Comparison of ENCODE assay signal across 28 cellular contexts in genomic region chr9:129312731-129313130, GRCh38.
DNase-seq lines count a peak whose midpoint lies in the region; ATAC-seq, FAIRE-seq and TF ChIP-seq lines count a peak whose summit lies in the region.
"Had no signal": no experiment of that assay in that cellular context is flagged by ENCODE, and none has a peak within 500 bp of the region (broad histone marks: within the 10 kb centered on the region; RNA-seq: fewer than 3 reads in every experiment).

No MANE protein-coding gene starts in this region.

- H4K91ac ChIP-seq in H1 (replicated peaks; ENCODE audit: insufficient read length, low read length) = no peak overlapping the region

- no peak overlapping the region for H3K4me3 ChIP-seq in left ventricle myocardium inferior
- H3K4me3 ChIP-seq in H1 (ENCODE audit: extremely low read depth in 1 of 4, insufficient read depth in 2 of 4, low read depth in 3 of 4, low read length in 4 of 4) = no peak overlapping the region
- no peak overlapping the region for H3K4me3 ChIP-seq in upper lobe of right lung
- H3K4me3 ChIP-seq: BLaER1, gastrocnemius medialis, lung, mucosa of descending colon, stomach, tibial nerve had no signal

- POLR2A ChIA-PET in H1 (lab: Charles Lee; ENCODE audit: partially characterized antibody) = interaction anchor here (1.4 kb wide), 1 partner anchor 9 kb away, joined by 6 read pairs; no protein-coding TSS in a partner anchor

- H2BK12ac ChIP-seq in H1 (ENCODE audit: low read depth, low read length) = no peak overlapping the region

- peaks cover 3% of the 10 kb centered on the region for H3K9me3 ChIP-seq in left ventricle myocardium inferior (replicated peaks)
- no peaks in the 10 kb centered on the region for H3K9me3 ChIP-seq in H1 (ENCODE audit: insufficient read depth in 2 of 2, low read depth in 1 of 2, low read length in 1 of 2)
- H3K9me3 ChIP-seq in upper lobe of right lung = no peaks in the 10 kb centered on the region
- H3K9me3 ChIP-seq: gastrocnemius medialis, mucosa of descending colon, stomach, tibial nerve had no signal

- DNase-seq in cardiac septum (ENCODE audit: low spot score) (peak; percentile 35), left ventricle myocardium inferior (no peak), H1 (ENCODE audit: low read depth in 1 of 2, low spot score in 2 of 2) (no peak), posterior vena cava (ENCODE audit: low spot score) (peak; percentile 61), upper lobe of right lung (peak; percentile 44), SW 1271 (lab: John Stamatoyannopoulos, UW) (no peak), glomerular visceral epithelial cell (ENCODE audit: extremely low spot score) (no peak), NCI-H2081 (lab: John Stamatoyannopoulos, UW) (no peak)
- DNase-seq: activated CD4-positive, alpha-beta T cell treated with anti-CD3 and anti-CD28 coated beads for 48 hours; activated naive CD4-positive, alpha-beta T cell; amygdala; brain microvascular endothelial cell; DMS153; H9; kidney glomerular epithelial cell; mucosa of descending colon; NCI-H1436; NCI-H446 treated with DMSO at 0.1 percent for 48 hours; NCI-H774; retina; SHP77 had no signal

- no peaks in the 10 kb centered on the region for H3K23me2 ChIP-seq in H1 (ENCODE audit: low read depth, low read length)

- no peak overlapping the region for H2AK5ac ChIP-seq in H1 (ENCODE audit: low read depth, low read length)

- no peak overlapping the region for H3K4me2 ChIP-seq in H1 (ENCODE audit: insufficient read depth in 1 of 2, low read depth in 2 of 2, low read length in 2 of 2)

- H3K36me3 ChIP-seq in left ventricle myocardium inferior = no peaks in the 10 kb centered on the region
- H3K36me3 ChIP-seq in H1 (ENCODE audit: control insufficient read depth in 2 of 4, insufficient read depth in 4 of 4, low read length in 3 of 4) = no peaks in the 10 kb centered on the region
- H3K36me3 ChIP-seq in upper lobe of right lung = no peaks in the 10 kb centered on the region
- H3K36me3 ChIP-seq: BLaER1, brain microvascular endothelial cell, gastrocnemius medialis, stomach, tibial nerve had no signal

- H3K79me1 ChIP-seq in H1 (ENCODE audit: low read depth, low read length) = no peaks in the 10 kb centered on the region

- no peak for ATAC-seq in upper lobe of right lung
- ATAC-seq: gastrocnemius medialis, mucosa of descending colon, Panc1 had no signal

- H2AFZ ChIP-seq in H1 (ENCODE audit: low read length) = no peak overlapping the region

- peaks cover 25% of the 10 kb centered on the region for H3K4me1 ChIP-seq in left ventricle myocardium inferior
- H3K4me1 ChIP-seq in H1 (replicated peaks in 1 of 4; ENCODE audit: control insufficient read depth in 3 of 4, insufficient read depth in 4 of 4, low read length in 3 of 4) = peaks cover 0 to 5% (median under 1%) of the 10 kb centered on the region in 4 experiments; a peak in 2 of 7 replicates
- peaks cover 25% of the 10 kb centered on the region for H3K4me1 ChIP-seq in upper lobe of right lung

- no peak overlapping the region for H2BK15ac ChIP-seq in H1 (ENCODE audit: low read length)

- H3K23ac ChIP-seq in H1 (ENCODE audit: insufficient read length) = no peak overlapping the region

- H3K14ac ChIP-seq in H1 (ENCODE audit: insufficient read length) = no peak overlapping the region

- TF ChIP-seq POLR2A in H1 (IDR thresholded peaks at IDR 0.05; ENCODE audit: control extremely low read depth in 1 of 2, low read depth in 2 of 2, low read length in 2 of 2) = no peak

- FAIRE-seq in H1 (lab: Jason Lieb, UNC) = no peak
- FAIRE-seq: GM12891 had no signal

- no peak overlapping the region for H2BK20ac ChIP-seq in H1 (ENCODE audit: low read length)

- no peak overlapping the region for H4K5ac ChIP-seq in H1 (ENCODE audit: insufficient read length, low read depth, low read length)

- 91% methylated on average over 2 of the region's 3 CpGs; no CpG with 5 or more reads in 1 of the 2 experiments for WGBS in H1 (ENCODE audit: extremely low coverage in 1 of 2, insufficient coverage in 1 of 2, insufficient read length in 1 of 2, insufficient replicate concordance in 2 of 2, low coverage in 1 of 2, low lambda C conversion rate in 2 of 2, missing lambda C conversion rate in 1 of 2), 2 experiments

- TF ChIP-seq RAD21 in H1 (IDR thresholded peaks at IDR 0.05 in 1 of 2, conservative IDR thresholded peaks at IDR 0.05 in 1 of 2; ENCODE audit: low read depth in 2 of 2, low read length in 2 of 2) = no peak

- no peak overlapping the region for H3K18ac ChIP-seq in H1 (ENCODE audit: extremely low read depth, low read length)

- H4K8ac ChIP-seq in H1 (ENCODE audit: extremely low read depth, insufficient read depth, low read length) = no peak overlapping the region

- H4K20me1 ChIP-seq in H1 (replicated peaks in 1 of 2; ENCODE audit: control insufficient read depth in 1 of 2, insufficient read depth in 2 of 2, low read length in 2 of 2) = no peaks in the 10 kb centered on the region
- H4K20me1 ChIP-seq: BLaER1 had no signal

- H3K56ac ChIP-seq in H1 (replicated peaks; ENCODE audit: insufficient read length, low read depth, low read length) = no peak overlapping the region

- intact Hi-C loops in cardiac septum (cut with DNase I) = no loop called here
- intact Hi-C loops in left ventricle myocardium inferior (cut with micrococcal nuclease) = no loop called here
- intact Hi-C loops in posterior vena cava (cut with DNase I) = no loop called here
- intact Hi-C loops in upper lobe of right lung (cut with DNase I) = no loop called here

- H2BK120ac ChIP-seq in H1 (replicated peaks; ENCODE audit: low read depth, low read length) = no peak overlapping the region

- CTCF ChIA-PET in H1 (lab: Charles Lee; ENCODE audit: partially characterized antibody) = interaction anchor here (0.9 to 1.4 kb wide), 3 partner anchors 10 to 93 kb away, joined by 4 to 5 read pairs (median 4); no protein-coding TSS in a partner anchor

- H3K27me3 ChIP-seq in left ventricle myocardium inferior (ENCODE audit: low read depth) (no peaks in the 10 kb centered on the region), H1 (replicated peaks in 1 of 4; ENCODE audit: control insufficient read depth in 3 of 4, extremely low read depth in 1 of 4, insufficient read depth in 3 of 4, low read length in 3 of 4) (no peaks in the 10 kb centered on the region; a peak in 1 of 7 replicates), upper lobe of right lung (no peaks in the 10 kb centered on the region)
- H3K27me3 ChIP-seq: BLaER1, brain microvascular endothelial cell, gastrocnemius medialis, stomach, tibial nerve had no signal

- H3K4ac ChIP-seq in H1 (replicated peaks; ENCODE audit: insufficient read length, low read depth, low read length) = no peak overlapping the region

- no peak overlapping the region for H2BK5ac ChIP-seq in H1 (ENCODE audit: low read depth, low read length)

- H3K9ac ChIP-seq in H1 (replicated peaks in 1 of 4; ENCODE audit: extremely low read depth in 1 of 4, low read depth in 3 of 4, low read length in 3 of 4) = no peak overlapping the region
- H3K9ac ChIP-seq: BLaER1 had no signal

- no peaks in the 10 kb centered on the region for H3K79me2 ChIP-seq in H1 (ENCODE audit: control insufficient read depth in 1 of 2, insufficient read depth in 2 of 2, low read length in 2 of 2)

- H3K27ac ChIP-seq in left ventricle myocardium inferior (replicated peaks) (no peak overlapping the region), H1 (ENCODE audit: low read depth, low read length) (no peak overlapping the region), upper lobe of right lung (no peak overlapping the region)
- H3K27ac ChIP-seq: BLaER1, brain microvascular endothelial cell, gastrocnemius medialis, stomach, tibial nerve had no signal

- no peak for TF ChIP-seq EP300 in H1 (IDR thresholded peaks at IDR 0.05; ENCODE audit: borderline replicate concordance in 1 of 2, low read depth in 2 of 2, low read length in 2 of 2)

- no peak for TF ChIP-seq CTCF in left ventricle myocardium inferior (IDR thresholded peaks at IDR 0.05; ENCODE audit: borderline replicate concordance)
- TF ChIP-seq CTCF in H1 (IDR thresholded peaks at IDR 0.05; ENCODE audit: control extremely low read depth in 1 of 3, insufficient read depth in 1 of 3, low read depth in 1 of 3, low read length in 3 of 3) = no peak
- TF ChIP-seq CTCF in upper lobe of right lung (IDR thresholded peaks at IDR 0.05) = no peak

TF ChIP-seq in H1, 55 proteins besides CTCF, POLR2A, EP300 and RAD21:
- TF ChIP-seq KDM1A (IDR thresholded peaks at IDR 0.05; ENCODE audit: borderline replicate concordance, low read length) (peak; percentile 48; the same call in 1 of the 2 replicates), BCL11A (IDR thresholded peaks at IDR 0.05; ENCODE audit: low read depth in 2 of 2, low read length in 2 of 2) (no peak)

Comparison
In these comparisons a context has a peak if more than half of its experiments do, and no peak if none do; other contexts are left out.
1. DNase-seq: peak in cardiac septum (single experiment), posterior vena cava (single experiment) and upper lobe of right lung (single experiment); none in left ventricle myocardium inferior (single experiment), H1 (0 of 2), SW 1271 (0 of 2), glomerular visceral epithelial cell (single experiment) and NCI-H2081 (0 of 2).